Comparison of ENCODE assay signal across 1 cellular context in the genomic region with DNA sequence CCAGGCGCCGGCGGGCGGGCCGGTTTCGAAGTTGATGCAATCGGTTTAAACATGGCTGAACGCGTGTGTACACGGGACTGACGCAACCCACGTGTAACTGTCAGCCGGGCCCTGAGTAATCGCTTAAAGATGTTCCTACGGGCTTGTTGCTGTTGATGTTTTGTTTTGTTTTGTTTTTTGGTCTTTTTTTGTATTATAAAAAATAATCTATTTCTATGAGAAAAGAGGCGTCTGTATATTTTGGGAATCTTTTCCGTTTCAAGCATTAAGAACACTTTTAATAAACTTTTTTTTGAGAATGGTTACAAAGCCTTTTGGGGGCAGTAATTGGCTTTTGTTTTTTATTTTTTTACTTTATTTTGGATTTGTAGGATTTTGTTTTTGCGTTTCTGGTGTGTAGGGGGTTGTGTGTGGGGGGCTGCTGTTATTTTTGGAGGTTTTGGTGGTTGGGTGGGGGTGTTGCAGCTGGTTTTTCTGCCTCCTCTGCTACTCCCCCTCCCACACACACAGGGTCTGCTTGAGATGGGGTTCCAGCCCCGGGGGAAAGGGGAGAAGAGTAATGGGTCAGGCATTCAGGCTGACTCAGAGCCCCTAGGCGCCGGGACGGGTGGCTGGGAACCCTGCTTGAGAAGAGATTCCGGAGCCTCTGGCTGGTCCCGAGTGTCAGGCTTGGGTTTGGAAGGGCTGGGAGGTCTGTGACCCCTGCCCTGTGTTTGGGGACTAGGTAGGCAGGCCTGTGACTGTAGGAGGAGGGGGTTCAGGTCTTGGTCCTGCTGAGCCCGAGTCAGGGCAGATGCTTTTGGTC.
TF ChIP-seq lines count a peak whose summit lies in the region.

No MANE protein-coding gene starts in this region.

TF ChIP-seq in HepG2, 621 proteins besides CTCF, POLR2A, EP300 and RAD21 (continued from another document and continues in another):
- TF ChIP-seq, protein P1, sequence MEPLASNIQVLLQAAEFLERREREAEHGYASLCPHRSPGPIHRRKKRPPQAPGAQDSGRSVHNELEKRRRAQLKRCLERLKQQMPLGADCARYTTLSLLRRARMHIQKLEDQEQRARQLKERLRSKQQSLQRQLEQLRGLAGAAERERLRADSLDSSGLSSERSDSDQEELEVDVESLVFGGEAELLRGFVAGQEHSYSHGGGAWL (CRISPR knock-in tag; IDR thresholded peaks at IDR 0.05): peak; percentile 90; the same call in 1 of the 2 replicates
- TF ChIP-seq SRSF1 (optimal IDR thresholded peaks at IDR 0.05; ENCODE audit: low read depth, low read length): peak; percentile 64
- no peak for TF ChIP-seq ZNF816 (CRISPR knock-in tag; IDR thresholded peaks at IDR 0.05; ENCODE audit: borderline replicate concordance)
- TF ChIP-seq JUN (CRISPR knock-in tag; IDR thresholded peaks at IDR 0.05): 0 out of 2 replicates have a peak, but pooled peaks have one; percentile 38
- TF ChIP-seq ZNF746 (CRISPR knock-in tag; IDR thresholded peaks at IDR 0.05): peak; percentile 50; the same call in 1 of the 2 replicates
- TF ChIP-seq DNMT3B (CRISPR knock-in tag; conservative IDR thresholded peaks at IDR 0.05): 0 out of 2 replicates have a peak, but pooled peaks have one; percentile 50
- TF ChIP-seq AKAP8 (CRISPR knock-in tag; IDR thresholded peaks at IDR 0.05): no peak
- peak; percentile 56 for TF ChIP-seq ZNF883 (CRISPR knock-in tag; IDR thresholded peaks at IDR 0.05; ENCODE audit: not compliant biosample characterization)
- 0 out of 2 replicates have a peak, but pooled peaks have one; percentile 42 for TF ChIP-seq ZFP90 (CRISPR knock-in tag; IDR thresholded peaks at IDR 0.05; ENCODE audit: borderline replicate concordance)
- no peak for TF ChIP-seq NFE2L1 (CRISPR knock-in tag; IDR thresholded peaks at IDR 0.05; ENCODE audit: borderline replicate concordance)
- TF ChIP-seq IKZF1 (IDR thresholded peaks at IDR 0.05): no peak
- TF ChIP-seq CEBPG (CRISPR knock-in tag; IDR thresholded peaks at IDR 0.05): peak; percentile 100
- peak; percentile 80 for TF ChIP-seq MEIS1 (CRISPR knock-in tag; IDR thresholded peaks at IDR 0.05; ENCODE audit: borderline replicate concordance)
- TF ChIP-seq AGO1 (IDR thresholded peaks at IDR 0.05; ENCODE audit: low read depth, low read length, poor library complexity, severe bottlenecking): peak; percentile 16
- TF ChIP-seq PAXIP1 (CRISPR knock-in tag; conservative IDR thresholded peaks at IDR 0.05): peak; percentile 38; the same call in 1 of the 2 replicates
- peak; percentile 51; the same call in 1 of the 2 replicates for TF ChIP-seq ZNF331 (CRISPR knock-in tag; IDR thresholded peaks at IDR 0.05)
- TF ChIP-seq KDM4B (CRISPR knock-in tag; IDR thresholded peaks at IDR 0.05): peak; percentile 51; the same call in 1 of the 2 replicates
- TF ChIP-seq THAP11 (CRISPR knock-in tag; IDR thresholded peaks at IDR 0.05): peak; percentile 74
- peak; percentile 91 for TF ChIP-seq FOSL2 (CRISPR knock-in tag; IDR thresholded peaks at IDR 0.05)
- TF ChIP-seq KAT7 (CRISPR knock-in tag; IDR thresholded peaks at IDR 0.05; ENCODE audit: borderline replicate concordance): peak; percentile 5; the same call in 1 of the 2 replicates
- TF ChIP-seq PRDM4 (CRISPR knock-in tag; IDR thresholded peaks at IDR 0.05; ENCODE audit: borderline replicate concordance): no peak
- TF ChIP-seq CHCHD3 (CRISPR knock-in tag; IDR thresholded peaks at IDR 0.05): no peak; the same call in 1 of the 2 replicates
- TF ChIP-seq MXI1 (IDR thresholded peaks at IDR 0.05; ENCODE audit: borderline replicate concordance, low read depth, low read length): peak; percentile 99
- peak; percentile 5; the same call in 1 of the 2 replicates for TF ChIP-seq ZSCAN25 (CRISPR knock-in tag; IDR thresholded peaks at IDR 0.05)
- TF ChIP-seq, protein P2, sequence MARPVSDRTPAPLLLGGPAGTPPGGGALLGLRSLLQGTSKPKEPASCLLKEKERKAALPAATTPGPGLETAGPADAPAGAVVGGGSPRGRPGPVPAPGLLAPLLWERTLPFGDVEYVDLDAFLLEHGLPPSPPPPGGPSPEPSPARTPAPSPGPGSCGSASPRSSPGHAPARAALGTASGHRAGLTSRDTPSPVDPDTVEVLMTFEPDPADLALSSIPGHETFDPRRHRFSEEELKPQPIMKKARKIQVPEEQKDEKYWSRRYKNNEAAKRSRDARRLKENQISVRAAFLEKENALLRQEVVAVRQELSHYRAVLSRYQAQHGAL (CRISPR knock-in tag; IDR thresholded peaks at IDR 0.05; ENCODE audit: not compliant biosample characterization): no peak
- TF ChIP-seq GTF2F1 (IDR thresholded peaks at IDR 0.05; ENCODE audit: low read length): no peak; the same call in 1 of the 2 replicates
- TF ChIP-seq TCF7L2 (IDR thresholded peaks at IDR 0.05; ENCODE audit: low read depth, low read length): no peak
- peak; percentile 68; the same call in 1 of the 2 replicates for TF ChIP-seq MED1 (CRISPR knock-in tag; IDR thresholded peaks at IDR 0.05)
- 0 out of 2 replicates have a peak, but pooled peaks have one; percentile 45 for TF ChIP-seq RBAK (CRISPR knock-in tag; IDR thresholded peaks at IDR 0.05)
- TF ChIP-seq ATF2 (CRISPR knock-in tag; IDR thresholded peaks at IDR 0.05): peak; percentile 92
- TF ChIP-seq ATF3 (CRISPR knock-in tag; IDR thresholded peaks at IDR 0.05): peak; percentile 98
- peak; percentile 17; the same call in 1 of the 2 replicates for TF ChIP-seq ZC3H4 (CRISPR knock-in tag; IDR thresholded peaks at IDR 0.05; ENCODE audit: borderline replicate concordance)
- TF ChIP-seq ZNF292 (CRISPR knock-in tag; IDR thresholded peaks at IDR 0.05; ENCODE audit: borderline replicate concordance, low read depth): 0 out of 2 replicates have a peak, but pooled peaks have one; percentile 29
- TF ChIP-seq ZNF580 (CRISPR knock-in tag; IDR thresholded peaks at IDR 0.05; ENCODE audit: borderline replicate concordance, low read depth): peak; percentile 19; the same call in 1 of the 2 replicates
- no peak; the same call in 1 of the 2 replicates for TF ChIP-seq FOXP1 (IDR thresholded peaks at IDR 0.05)
- TF ChIP-seq FOXP1 (CRISPR knock-in tag; IDR thresholded peaks at IDR 0.05): peak; percentile 73
- peak; percentile 39; the same call in 1 of the 2 replicates for TF ChIP-seq ZNF563 (CRISPR knock-in tag; IDR thresholded peaks at IDR 0.05)
- TF ChIP-seq TBL1XR1 (IDR thresholded peaks at IDR 0.05; ENCODE audit: borderline replicate concordance, low read length, partially characterized antibody): peak; percentile 59
- TF ChIP-seq TAF1 (CRISPR knock-in tag; IDR thresholded peaks at IDR 0.05): peak; percentile 35; the same call in 1 of the 2 replicates
- TF ChIP-seq ZNF230 (CRISPR knock-in tag; IDR thresholded peaks at IDR 0.05): peak; percentile 43; the same call in 1 of the 2 replicates
- TF ChIP-seq ZNF562 (CRISPR knock-in tag; IDR thresholded peaks at IDR 0.05; ENCODE audit: borderline replicate concordance): no peak
- 0 out of 2 replicates have a peak, but pooled peaks have one; percentile 26 for TF ChIP-seq SOX13 (IDR thresholded peaks at IDR 0.05)
- TF ChIP-seq SOX13 (CRISPR knock-in tag; conservative IDR thresholded peaks at IDR 0.05 in 1 of 2, IDR thresholded peaks at IDR 0.05 in 1 of 2): peak in 1 of 2 experiments; percentile 62; a peak in 2 of 4 replicates
- peak; percentile 87; the same call in 1 of the 2 replicates for TF ChIP-seq PAF1 (CRISPR knock-in tag; IDR thresholded peaks at IDR 0.05)
- TF ChIP-seq FOXK2 (IDR thresholded peaks at IDR 0.05): peak; percentile 97
- peak; percentile 63; the same call in 1 of the 2 replicates for TF ChIP-seq FOXJ3 (CRISPR knock-in tag; IDR thresholded peaks at IDR 0.05; ENCODE audit: borderline replicate concordance)
- TF ChIP-seq, protein P3, sequence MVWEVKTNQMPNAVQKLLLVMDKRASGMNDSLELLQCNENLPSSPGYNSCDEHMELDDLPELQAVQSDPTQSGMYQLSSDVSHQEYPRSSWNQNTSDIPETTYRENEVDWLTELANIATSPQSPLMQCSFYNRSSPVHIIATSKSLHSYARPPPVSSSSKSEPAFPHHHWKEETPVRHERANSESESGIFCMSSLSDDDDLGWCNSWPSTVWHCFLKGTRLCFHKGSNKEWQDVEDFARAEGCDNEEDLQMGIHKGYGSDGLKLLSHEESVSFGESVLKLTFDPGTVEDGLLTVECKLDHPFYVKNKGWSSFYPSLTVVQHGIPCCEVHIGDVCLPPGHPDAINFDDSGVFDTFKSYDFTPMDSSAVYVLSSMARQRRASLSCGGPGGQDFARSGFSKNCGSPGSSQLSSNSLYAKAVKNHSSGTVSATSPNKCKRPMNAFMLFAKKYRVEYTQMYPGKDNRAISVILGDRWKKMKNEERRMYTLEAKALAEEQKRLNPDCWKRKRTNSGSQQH (CRISPR knock-in tag; IDR thresholded peaks at IDR 0.05; ENCODE audit: low read depth): peak; percentile 89
- TF ChIP-seq ZFX (CRISPR knock-in tag; IDR thresholded peaks at IDR 0.05; ENCODE audit: low read depth): 0 out of 2 replicates have a peak, but pooled peaks have one; percentile 4
- no peak for TF ChIP-seq ZNF776 (CRISPR knock-in tag; IDR thresholded peaks at IDR 0.05)
- TF ChIP-seq NCOA2 (CRISPR knock-in tag; IDR thresholded peaks at IDR 0.05): peak; percentile 69
- 0 out of 2 replicates have a peak, but pooled peaks have one; percentile 34 for TF ChIP-seq ZNF260 (CRISPR knock-in tag; IDR thresholded peaks at IDR 0.05; ENCODE audit: borderline replicate concordance, low read depth)
- TF ChIP-seq HOXA7 (CRISPR knock-in tag; IDR thresholded peaks at IDR 0.05): no peak
- TF ChIP-seq SP4 (CRISPR knock-in tag; IDR thresholded peaks at IDR 0.05): peak; percentile 37; the same call in 1 of the 2 replicates
- TF ChIP-seq MNT (IDR thresholded peaks at IDR 0.05): peak; percentile 96
